ENCODE assay signal across 23 cellular contexts in genomic region chr22:22181515-22181959, GRCh38.
DNase-seq lines count a peak whose midpoint lies in the region; ATAC-seq, FAIRE-seq and TF ChIP-seq lines count a peak whose summit lies in the region.
"Had no signal": no experiment of that assay in that cellular context is flagged by ENCODE, and none has a peak within 500 bp of the region (broad histone marks: within the 10 kb centered on the region; RNA-seq: fewer than 3 reads in every experiment).

No MANE protein-coding gene starts in this region.

- DNase-seq in Caco-2 (peak in 1 of 2 experiments; percentile 23), RCC 7860 (ENCODE audit: low spot score) (peak; percentile 73), kidney epithelial cell (ENCODE audit: low read depth) (peak; percentile 79), pancreas (no peak), NCI-H1436 (lab: John Stamatoyannopoulos, UW) (no peak), left lung (no peak), smooth muscle cell (lab: John Stamatoyannopoulos, UW; ENCODE audit: unreplicated experiment) (no peak)
- DNase-seq: activated CD4-positive, alpha-beta T cell treated with anti-CD3 and anti-CD28 coated beads, Interleukin-2, amount 50 U/mL, for 4 hours; activated naive CD4-positive, alpha-beta T cell treated with anti-CD3 and anti-CD28 coated beads for 36 hours; amniotic stem cell; C1 segment of cervical spinal cord; glutamatergic neuron; natural killer cell; NCI-H187; NCI-H2171; stimulated activated CD4-positive, alpha-beta T cell treated with anti-CD3 and anti-CD28 coated beads, Interleukin-4, amount 100 ng/mL, for 24 hours; stimulated activated naive B cell treated with anti-CD40 and anti-IgM and Interleukin-4, amounts not matched to agents 10 μg/mL and 1 μg/mL and 100 μg/mL, for 72 hours; T-cell had no signal

- ATAC-seq in pancreas (peak; percentile 35 to 90 (median 87)), HG03342 (IDR thresholded peaks at IDR 0.05; ENCODE audit: unreplicated experiment) (no peak), left lung (no peak)
- ATAC-seq: GM12878; HCT116; natural killer cell; stimulated activated naive B cell treated with anti-CD40 and anti-IgM and Interleukin-4, amounts not matched to agents 10 μg/mL and 1 μg/mL and 100 μg/mL, for 72 hours; T-cell had no signal

- no peaks in the 10 kb centered on the region for H3K27me3 ChIP-seq in Caco-2 (replicated peaks; ENCODE audit: control insufficient read depth, insufficient read depth, low read length)
- peaks cover 4% of the 10 kb centered on the region for H3K27me3 ChIP-seq in kidney epithelial cell (ENCODE audit: control insufficient read depth, insufficient read depth, low read length)
- H3K27me3 ChIP-seq in pancreas, result peaks cover 0 to 3% (median 0%) of the 10 kb centered on the region in 4 donors
- peaks cover 5 to 75% of the 10 kb centered on the region in 2 donors for H3K27me3 ChIP-seq in left lung
- H3K27me3 ChIP-seq in smooth muscle cell (ENCODE audit: low read depth), result peaks cover 89% of the 10 kb centered on the region

- no peaks in the 10 kb centered on the region for H3F3A ChIP-seq in smooth muscle cell (ENCODE audit: low read depth)

- H3K9me3 Mint-ChIP-seq in Caco-2 (ENCODE audit: unreplicated experiment), result no peaks in the 10 kb centered on the region
- H3K9me3 Mint-ChIP-seq: activated naive CD4-positive, alpha-beta T cell treated with anti-CD3 and anti-CD28 coated beads for 36 hours; mesothelial cell of epicardium; natural killer cell; stimulated activated naive B cell treated with anti-CD40 and anti-IgM and Interleukin-4, amounts not matched to agents 10 μg/mL and 1 μg/mL and 100 μg/mL, for 72 hours; T-cell had no signal

- TF ChIP-seq CTCF in Caco-2 (IDR thresholded peaks at IDR 0.05; ENCODE audit: insufficient read depth in 1 of 2, low read depth in 1 of 2, low read length in 1 of 2, severe bottlenecking in 1 of 2, unreplicated experiment in 1 of 2) (no peak), kidney epithelial cell (IDR thresholded peaks at IDR 0.05; ENCODE audit: insufficient read depth, low read length, poor library complexity, severe bottlenecking) (no peak), pancreas (IDR thresholded peaks at IDR 0.05) (no peak), left lung (IDR thresholded peaks at IDR 0.05) (no peak), smooth muscle cell (IDR thresholded peaks at IDR 0.05; ENCODE audit: borderline replicate concordance, insufficient read depth, poor library complexity, severe bottlenecking) (no peak)

- H4K20me1 ChIP-seq in smooth muscle cell (ENCODE audit: low read depth), result no peaks in the 10 kb centered on the region

- peak overlapping the region; percentile 65 for H3K4me3 Mint-ChIP-seq in Caco-2 (ENCODE audit: unreplicated experiment)
- H3K4me3 Mint-ChIP-seq: activated naive CD4-positive, alpha-beta T cell treated with anti-CD3 and anti-CD28 coated beads for 36 hours; mesothelial cell of epicardium; natural killer cell; T-cell had no signal

- H3K4me1 ChIP-seq in Caco-2, result peaks cover 11% of the 10 kb centered on the region
- no peaks in the 10 kb centered on the region for H3K4me1 ChIP-seq in pancreas
- no peaks in the 10 kb centered on the region for H3K4me1 ChIP-seq in left lung
- H3K4me1 ChIP-seq in smooth muscle cell (ENCODE audit: low read depth), result no peaks in the 10 kb centered on the region
- H3K4me1 ChIP-seq: breast epithelium had no signal

- no peak overlapping the region for H3K9ac ChIP-seq in smooth muscle cell (ENCODE audit: low read depth)

- H3K36me3 ChIP-seq in Caco-2 (ENCODE audit: control insufficient read depth, insufficient read depth, low read length), result no peaks in the 10 kb centered on the region
- H3K36me3 ChIP-seq in kidney epithelial cell (ENCODE audit: control insufficient read depth, insufficient read depth, low read length), result no peaks in the 10 kb centered on the region
- H3K36me3 ChIP-seq in pancreas, result no peaks in the 10 kb centered on the region
- H3K36me3 ChIP-seq in left lung, result no peaks in the 10 kb centered on the region
- H3K36me3 ChIP-seq in smooth muscle cell (ENCODE audit: low read depth), result no peaks in the 10 kb centered on the region
- H3K36me3 ChIP-seq: breast epithelium had no signal

- H3K27ac Mint-ChIP-seq in Caco-2 (ENCODE audit: unreplicated experiment), result peak overlapping the region; percentile 45
- H3K27ac Mint-ChIP-seq: activated naive CD4-positive, alpha-beta T cell treated with anti-CD3 and anti-CD28 coated beads for 36 hours; mesothelial cell of epicardium; natural killer cell; T-cell had no signal

- CTCF ChIA-PET in Caco-2 (lab: Charles Lee), result interaction anchor here (1.1 to 1.3 kb wide), 2 partner anchors 26 to 146 kb away, joined by 3 to 4 read pairs; no protein-coding TSS in a partner anchor

- intact Hi-C loops in Caco-2 (cut with micrococcal nuclease; ENCODE audit: unreplicated experiment), result no loop called here
- intact Hi-C loops in pancreas (cut with DNase I), result no loop called here
- intact Hi-C loops in left lung (cut with DNase I), result no loop called here

- H3K4me2 ChIP-seq in smooth muscle cell, result no peak overlapping the region

- H3K36me3 Mint-ChIP-seq in Caco-2 (ENCODE audit: insufficient read depth, unreplicated experiment), result no peaks in the 10 kb centered on the region
- H3K36me3 Mint-ChIP-seq: mesothelial cell of epicardium; natural killer cell; stimulated activated naive B cell treated with anti-CD40 and anti-IgM and Interleukin-4, amounts not matched to agents 10 μg/mL and 1 μg/mL and 100 μg/mL, for 72 hours; T-cell had no signal

- H2AFZ ChIP-seq in smooth muscle cell (ENCODE audit: low read depth), result no peak overlapping the region

- H3K27me3 Mint-ChIP-seq in Caco-2 (ENCODE audit: insufficient read depth, unreplicated experiment), result peaks cover 15% of the 10 kb centered on the region
- H3K27me3 Mint-ChIP-seq: stimulated activated naive B cell treated with anti-CD40 and anti-IgM and Interleukin-4, amounts not matched to agents 10 μg/mL and 1 μg/mL and 100 μg/mL, for 72 hours had no signal

- FAIRE-seq in RCC 7860 (lab: Jason Lieb, UNC), result peak; percentile 90
- no peak for FAIRE-seq in pancreas (lab: Jason Lieb, UNC)
- FAIRE-seq: GM12878 had no signal

- H3K4me3 ChIP-seq in Caco-2 (ENCODE audit: low read depth, low read length) (no peak overlapping the region), kidney epithelial cell (ENCODE audit: low read depth, low read length) (peak overlapping the region; percentile 33), pancreas (no peak overlapping the region), left lung (no peak overlapping the region), smooth muscle cell (no peak overlapping the region)
- H3K4me3 ChIP-seq: breast epithelium, GM12878 had no signal

- H3K27ac ChIP-seq in pancreas, result no peak overlapping the region
- no peak overlapping the region for H3K27ac ChIP-seq in left lung
- H3K27ac ChIP-seq in smooth muscle cell (ENCODE audit: low read depth), result no peak overlapping the region
- H3K27ac ChIP-seq: breast epithelium had no signal

- no peaks in the 10 kb centered on the region for H3K9me3 ChIP-seq in Caco-2
- no peaks in the 10 kb centered on the region for H3K9me3 ChIP-seq in pancreas
- H3K9me3 ChIP-seq in left lung, result no peaks in the 10 kb centered on the region
- H3K9me3 ChIP-seq in smooth muscle cell (replicated peaks; ENCODE audit: low read depth), result no peaks in the 10 kb centered on the region
- H3K9me3 ChIP-seq: breast epithelium had no signal

- 23 to 26% methylated on average over 3 of the region's 3 CpGs for WGBS in pancreas, 2 donors
- 77% methylated on average over 3 of the region's 3 CpGs for WGBS in smooth muscle cell (ENCODE audit: low lambda C conversion rate)

- POLR2A ChIA-PET in Caco-2 (lab: Charles Lee), result no interaction called here

- peaks cover 8% of the 10 kb centered on the region for H3K4me1 Mint-ChIP-seq in Caco-2 (ENCODE audit: low read depth, unreplicated experiment)
- H3K4me1 Mint-ChIP-seq: mesothelial cell of epicardium, natural killer cell had no signal

- H3K79me2 ChIP-seq in smooth muscle cell (ENCODE audit: low read depth), result no peaks in the 10 kb centered on the region

- no TSS peak for BruUV-seq in Caco-2 (replicated peaks; lab: Mats Ljungman, UMichigan)

Comparison
In these comparisons a context has a peak if more than half of its experiments do, and no peak if none do; other contexts are left out.
1. DNase-seq: peak in RCC 7860 (single experiment) and kidney epithelial cell (single experiment); none in pancreas (0 of 6), NCI-H1436 (single experiment), left lung (0 of 2) and smooth muscle cell (single experiment).
2. ATAC-seq: peak in pancreas (4 of 4); none in HG03342 (single experiment) and left lung (single experiment).